13 cellular contexts compared by ENCODE assay signal in genomic region chr16:77963185-77964044, GRCh38. TPM values are rescaled to one million over a fixed set of nuclear protein-coding genes. Genes with fewer than 3 reads are reported as not detected.
DNase-seq lines count a peak whose midpoint lies in the region; ATAC-seq and TF ChIP-seq lines count a peak whose summit lies in the region.
"Had no signal": no experiment of that assay in that cellular context is flagged by ENCODE, and none has a peak within 500 bp of the region (broad histone marks: within the 10 kb centered on the region; RNA-seq: fewer than 3 reads in every experiment).

No MANE protein-coding gene starts in this region.

- peak; percentile 71 for ATAC-seq in GM21529 (IDR thresholded peaks at IDR 0.05; ENCODE audit: unreplicated experiment)
- ATAC-seq in IMR-90 (ENCODE audit: low read depth): peak; percentile 40
- ATAC-seq in HG02840 (IDR thresholded peaks at IDR 0.05; ENCODE audit: low FRiP score, unreplicated experiment): no peak

- H3K56ac ChIP-seq in IMR-90 (ENCODE audit: extremely low read depth, insufficient read depth, low read length): no peak overlapping the region

- dilution Hi-C loops in IMR-90 (cut with HindIII; ENCODE audit: low sequenced_read_pairs, unreplicated experiment): no loop called here

- no peak for TF ChIP-seq EP300 in ovary (IDR thresholded peaks at IDR 0.05)

- in situ Hi-C loops in IMR-90 (cut with MboI; ENCODE audit: low sequenced_read_pairs): no loop called here

- H2AFZ ChIP-seq in IMR-90 (replicated peaks; ENCODE audit: low read length, poor library complexity): no peak overlapping the region

- POLR2A ChIA-PET in GM10248 (lab: Yijun Ruan, JAX) (no interaction called here), IMR-90 (lab: Charles Lee; ENCODE audit: unreplicated experiment) (no interaction called here)

- H3K36me3 ChIP-seq in IMR-90 (ENCODE audit: control insufficient read depth, insufficient read depth, low read length): no peaks in the 10 kb centered on the region
- no peaks in the 10 kb centered on the region for H3K36me3 ChIP-seq in iPS-15b (ENCODE audit: control insufficient read depth, insufficient read depth, low read length)
- H3K36me3 ChIP-seq in ovary: no peaks in the 10 kb centered on the region
- H3K36me3 ChIP-seq: spleen had no signal

- H4K20me1 ChIP-seq in IMR-90 (ENCODE audit: insufficient read depth, low read length): no peaks in the 10 kb centered on the region

- H3K4me1 Mint-ChIP-seq in HFFc6 (ENCODE audit: low read depth): no peaks in the 10 kb centered on the region

- H2BK20ac ChIP-seq in IMR-90 (ENCODE audit: low read depth, low read length): peak overlapping the region; percentile 47; the same call in 1 of the 2 replicates

- intact Hi-C loops in IMR-90 (cut with micrococcal nuclease): no loop called here
- intact Hi-C loops in ovary (cut with DNase I): no loop called here

- H3K9me1 ChIP-seq in IMR-90 (ENCODE audit: insufficient read depth, low read length): peaks cover 3% of the 10 kb centered on the region; the same call in 1 of the 2 replicates

- H2AK9ac ChIP-seq in IMR-90 (replicated peaks; ENCODE audit: low read depth, low read length, poor library complexity): no peak overlapping the region

- no peak for TF ChIP-seq POLR2A in IMR-90 (IDR thresholded peaks at IDR 0.05; ENCODE audit: low read depth, low read length)
- TF ChIP-seq POLR2A in ovary (IDR thresholded peaks at IDR 0.05): no peak

- H3K4me1 ChIP-seq in IMR-90 (ENCODE audit: control insufficient read depth, insufficient read depth, low read length) (peaks cover 3% of the 10 kb centered on the region; the same call in 1 of the 2 replicates), iPS-15b (ENCODE audit: control insufficient read depth, insufficient read depth, low read length) (peaks cover 32% of the 10 kb centered on the region), ovary (ENCODE audit: insufficient read depth) (no peaks in the 10 kb centered on the region)
- H3K4me1 ChIP-seq: spleen had no signal

- 0 out of 2 replicates have a peak overlapping the region, but pooled peaks have one; percentile 13 for H3K18ac ChIP-seq in IMR-90 (ENCODE audit: low read depth, low read length)

- peak overlapping the region in 1 of 2 experiments; percentile 45; a peak in 1 of 4 replicates for H4K8ac ChIP-seq in IMR-90 (ENCODE audit: low read depth in 2 of 2, low read length in 2 of 2)

- H3K4me3 ChIP-seq in IMR-90 (ENCODE audit: insufficient read depth, low read depth, low read length) (no peak overlapping the region), iPS-15b (ENCODE audit: low read depth, low read length) (peak overlapping the region; percentile 24), ovary (no peak overlapping the region)

- peak overlapping the region; percentile 43; the same call in 1 of the 2 replicates for H4K91ac ChIP-seq in IMR-90 (ENCODE audit: insufficient read depth, low read depth, low read length)

- no peak overlapping the region for H3K9ac ChIP-seq in IMR-90 (ENCODE audit: low read depth, low read length)
- no peak overlapping the region for H3K9ac ChIP-seq in iPS-15b (ENCODE audit: low read depth, low read length)

- no peak overlapping the region for H4K5ac ChIP-seq in IMR-90 (ENCODE audit: low read depth, low read length)

- peak overlapping the region; percentile 53 for H3K4ac ChIP-seq in IMR-90 (ENCODE audit: low read depth, low read length)

- no peak overlapping the region for H2BK5ac ChIP-seq in IMR-90 (ENCODE audit: low read depth, low read length, poor library complexity, severe bottlenecking)

- WGBS in IMR-90 (ENCODE audit: extremely low coverage in 2 of 2, insufficient read length in 1 of 2), 2 experiments: no CpG with 5 or more reads among the region's 16 CpGs
- WGBS in ovary, 3 donors: 32 to 37% (median 36%) methylated on average over 16 of the region's 16 CpGs

- H3K9me3 ChIP-seq in IMR-90 (ENCODE audit: control insufficient read depth, insufficient read depth, low read length): no peaks in the 10 kb centered on the region
- H3K9me3 ChIP-seq in iPS-15b (ENCODE audit: control insufficient read depth, insufficient read depth, low read length): no peaks in the 10 kb centered on the region
- no peaks in the 10 kb centered on the region for H3K9me3 ChIP-seq in ovary
- H3K9me3 ChIP-seq: spleen had no signal

- H3K27ac ChIP-seq in IMR-90 (ENCODE audit: insufficient read depth, low read length) (no peak overlapping the region), ovary (no peak overlapping the region)
- H3K27ac ChIP-seq: spleen had no signal

- no peak overlapping the region for H3K27ac Mint-ChIP-seq in HFFc6

- peaks cover 27% of the 10 kb centered on the region for H3K9me3 Mint-ChIP-seq in HFFc6

- no peak overlapping the region; the same call in 2 of the 3 replicates for H2BK15ac ChIP-seq in IMR-90 (ENCODE audit: low read depth, low read length)

- H3K4me2 ChIP-seq in IMR-90 (ENCODE audit: low read depth, low read length): no peak overlapping the region

- no peaks in the 10 kb centered on the region; the same call in 1 of the 2 replicates for H3K27me3 Mint-ChIP-seq in HFFc6 (ENCODE audit: insufficient read depth)

- peak overlapping the region; percentile 57; the same call in 1 of the 2 replicates for H2BK120ac ChIP-seq in IMR-90 (ENCODE audit: low read depth, low read length)

- 0 out of 2 replicates have a peak overlapping the region, but pooled peaks have one; percentile 49 for H3K14ac ChIP-seq in IMR-90 (replicated peaks; ENCODE audit: low read depth, low read length)

- H2AK5ac ChIP-seq in IMR-90 (ENCODE audit: low read depth, low read length): 0 out of 2 replicates have a peak overlapping the region, but pooled peaks have one; percentile 30

- DNase-seq in GM10248 (ENCODE audit: extremely low spot score) (peak; percentile 39), IMR-90 (no peak), NCI-H2171 treated with DMSO at 0.1 percent for 48 hours (lab: John Stamatoyannopoulos, UW) (no peak), ovary (no peak), HFFc6 (no peak)
- DNase-seq: anterior cingulate cortex; nephron progenitor cell; spleen; stimulated activated CD8-positive, alpha-beta memory T cell treated with anti-CD3 and anti-CD28 coated beads, Interleukin-4, amount 100 ng/mL, for 48 hours had no signal

- peaks cover 8% of the 10 kb centered on the region for H3K36me3 Mint-ChIP-seq in HFFc6 (ENCODE audit: low read depth)

- no peak for TF ChIP-seq CTCF in GM10248 (IDR thresholded peaks at IDR 0.05; ENCODE audit: control extremely low read depth, extremely low read depth, low read depth, missing control alignments)
- no peak for TF ChIP-seq CTCF in IMR-90 (conservative IDR thresholded peaks at IDR 0.05; ENCODE audit: low read depth, low read length)
- no peak for TF ChIP-seq CTCF in ovary (IDR thresholded peaks at IDR 0.05)
- no peak for TF ChIP-seq CTCF in HFFc6 (IDR thresholded peaks at IDR 0.05)

- no TSS peak for BruUV-seq in IMR-90 (replicated peaks; lab: Mats Ljungman, UMichigan)

- H3K79me1 ChIP-seq in IMR-90 (ENCODE audit: low read depth in 1 of 2, low read length in 2 of 2): no peaks in the 10 kb centered on the region; a peak in 1 of 4 replicates

- no peak for TF ChIP-seq RAD21 in IMR-90 (IDR thresholded peaks at IDR 0.05; ENCODE audit: low read length)

- no peak overlapping the region for H3K4me3 Mint-ChIP-seq in HFFc6
- H3K4me3 Mint-ChIP-seq: nephron progenitor cell had no signal

- CTCF ChIA-PET in GM10248 (lab: Yijun Ruan, JAX): interaction anchor here (1.8 to 7.1 kb wide), 3 partner anchors 8 to 40 kb away, joined by 5 to 25 read pairs (median 22); no protein-coding TSS in a partner anchor
- CTCF ChIA-PET in IMR-90 (lab: Yijun Ruan, JAX): interaction anchor here (0.6 kb wide), 1 partner anchor 276 kb away, joined by 3 read pairs; no protein-coding TSS in a partner anchor

- H3K23ac ChIP-seq in IMR-90 (ENCODE audit: low read depth, low read length): no peak overlapping the region

- H3K27me3 ChIP-seq in IMR-90 (ENCODE audit: control insufficient read depth, insufficient read depth, low read length) (no peaks in the 10 kb centered on the region), iPS-15b (ENCODE audit: control insufficient read depth, insufficient read depth, low read length) (peaks cover 8% of the 10 kb centered on the region), ovary (no peaks in the 10 kb centered on the region)

TF ChIP-seq in IMR-90, 13 proteins besides CTCF, POLR2A, EP300 and RAD21:
- TF ChIP-seq BHLHE40 (IDR thresholded peaks at IDR 0.05; ENCODE audit: low read depth, low read length) (no peak), FOS (IDR thresholded peaks at IDR 0.05; ENCODE audit: low read depth, low read length) (no peak), RCOR1 (IDR thresholded peaks at IDR 0.05; ENCODE audit: insufficient replicate concordance, low read length) (no peak), NFE2L2 (IDR thresholded peaks at IDR 0.05; ENCODE audit: low read depth, low read length) (no peak), ELK1 (IDR thresholded peaks at IDR 0.05; ENCODE audit: borderline replicate concordance, low read depth, low read length) (no peak), MXI1 (IDR thresholded peaks at IDR 0.05; ENCODE audit: borderline replicate concordance, low read depth, low read length) (no peak), RFX5 (IDR thresholded peaks at IDR 0.05; ENCODE audit: low read depth, low read length) (no peak), CHD1 (IDR thresholded peaks at IDR 0.05; ENCODE audit: low read depth, low read length) (no peak), SMC3 (IDR thresholded peaks at IDR 0.05; ENCODE audit: low read depth, low read length) (no peak), MAZ (IDR thresholded peaks at IDR 0.05; ENCODE audit: borderline replicate concordance, low read depth, low read length) (no peak), CEBPB (IDR thresholded peaks at IDR 0.05; ENCODE audit: low read depth, low read length) (no peak)
TF ChIP-seq in IMR-90: peak in this region for 0.

RNA-seq across cellular contexts. Expression of gene CLEC3A, which starts 58.9 kb away (rescaled TPM):
- total RNA-seq in IMR-90 (2012; rRNA removed) (not detected in 2 replicates), ovary (not detected)
- polyA plus RNA-seq in IMR-90 (2012; rRNA removed) (not detected in 2 replicates), ovary (not detected)
- not detected in 2 replicates for polyA plus RNA-seq in IMR-90 (2012; cell fraction: cytosol; rRNA removed)
- not detected in 2 replicates for polyA plus RNA-seq in IMR-90 (2012; cell fraction: nucleus; rRNA removed; ENCODE audit: low replicate concordance)
- not detected for total RNA-seq in HFFc6 (2021; fragmentation: NEBNext Ultra II Directional; extraction: Animal tissue kit (Norgen Biotek cat#: 25700))
- total RNA-seq: spleen; T-helper 1 cell treated with Interleukin-12 subunit alpha and Interleukin-12 subunit beta and Interleukin-4 antibody, amounts not matched to agents 30 ng/mL and 1 ng/mL, for 36 hours had no signal
- polyA plus RNA-seq: spleen had no signal
